ENCODE assay signal across 25 cellular contexts in genomic region chrX:72659726-72660125, GRCh38. TPM values are rescaled to one million over a fixed set of nuclear protein-coding genes. Genes with fewer than 3 reads are reported as not detected.
"Had no signal": no experiment of that assay in that cellular context is flagged by ENCODE, and none has a peak within 500 bp of the region (broad histone marks: within the 10 kb centered on the region; RNA-seq: fewer than 3 reads in every experiment).

No MANE protein-coding gene starts in this region.

- H2AFZ ChIP-seq: neural progenitor cell had no signal

- H3K9me3 ChIP-seq: colonic mucosa, prostate gland, sigmoid colon, testis had no signal

- H3K27me3 ChIP-seq: colonic mucosa, neural progenitor cell, right atrium auricular region, sigmoid colon, testis, tibial artery had no signal

- H3K4me2 ChIP-seq: neural progenitor cell had no signal

- H3K4me1 ChIP-seq: colonic mucosa, neural progenitor cell, prostate gland, right atrium auricular region, sigmoid colon, spleen, testis, tibial artery had no signal

- H3K9ac ChIP-seq: neural progenitor cell had no signal

- H3K4me3 ChIP-seq: colonic mucosa, heart right ventricle, lung, neural progenitor cell, prostate gland, right atrium auricular region, sigmoid colon, skin epidermis, spleen, testis, tibial artery had no signal

- H3K27ac ChIP-seq: colonic mucosa, epithelial cell of prostate, heart right ventricle, neural progenitor cell, prostate gland, right atrium auricular region, sigmoid colon, skin epidermis, spleen, testis, tibial artery had no signal

- DNase-seq: colonic mucosa; effector CD8-positive, alpha-beta T cell; endodermal cell; foreskin fibroblast; glutamatergic neuron; heart right ventricle; hippocampal formation; islet precursor cell; kidney glomerular epithelial cell; naive thymus-derived CD4-positive, alpha-beta T cell; sigmoid colon; spleen; stimulated activated CD4-positive, alpha-beta T cell treated with anti-CD3 and anti-CD28 coated beads, Interleukin-4, amount 100 ng/mL, for 4 hours; stimulated activated naive CD8-positive, alpha-beta T cell treated with anti-CD3 and anti-CD28 coated beads, Interleukin-15, Interleukin-2, amounts not matched to agents 100 U/mL and 50 U/mL, for 24 hours; substantia nigra; testis; tibial artery had no signal

- ATAC-seq: esophagus mucosa; heart right ventricle; naive thymus-derived CD4-positive, alpha-beta T cell; stimulated activated memory B cell treated with anti-CD40 and anti-IgM and Interleukin-4, amounts not matched to agents 10 μg/mL and 1 μg/mL and 100 μg/mL, for 72 hours; stimulated activated naive CD8-positive, alpha-beta T cell treated with anti-CD3 and anti-CD28 coated beads, Interleukin-15, Interleukin-2, amounts not matched to agents 100 U/mL and 50 U/mL, for 24 hours had no signal

- H3K36me3 ChIP-seq: colonic mucosa, neural progenitor cell, prostate gland, right atrium auricular region, sigmoid colon, spleen, tibial artery had no signal

RNA-seq across cellular contexts. Expression of gene PHKA1, which starts 54.4 kb away (rescaled TPM):
- polyA plus RNA-seq: naive thymus-derived CD4-positive, alpha-beta T cell had no signal
